16 cellular contexts compared by ENCODE assay signal in the genomic region with DNA sequence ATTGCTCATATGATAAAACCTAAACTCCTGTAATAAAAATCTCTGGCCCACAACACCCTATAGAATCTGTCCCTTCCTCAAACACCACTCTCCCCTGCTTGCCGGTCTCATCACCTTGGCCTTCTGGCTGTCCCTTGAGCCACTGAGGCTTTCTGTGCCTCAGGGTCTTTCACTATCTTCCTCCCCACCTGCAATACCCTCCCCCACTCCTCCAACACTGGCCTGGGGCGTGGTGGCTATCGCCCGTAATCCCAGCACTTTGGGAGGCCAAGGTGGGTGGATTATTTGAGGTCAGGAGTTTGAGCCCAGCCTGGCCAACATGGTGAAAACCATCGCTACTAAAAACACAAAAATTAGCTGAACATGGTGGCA. TPM values are rescaled to one million over a fixed set of nuclear protein-coding genes. Genes with fewer than 3 reads are reported as not detected.
DNase-seq lines count a peak whose midpoint lies in the region; ATAC-seq and TF ChIP-seq lines count a peak whose summit lies in the region.
"Had no signal": no experiment of that assay in that cellular context is flagged by ENCODE, and none has a peak within 500 bp of the region (broad histone marks: within the 10 kb centered on the region; RNA-seq: fewer than 3 reads in every experiment).

No MANE protein-coding gene starts in this region.

- H3K36me3 ChIP-seq in SK-N-SH (replicated peaks in 1 of 2; ENCODE audit: control insufficient read depth in 1 of 2, insufficient read depth in 2 of 2, low read length in 1 of 2) = no peaks in the 10 kb centered on the region
- H3K36me3 ChIP-seq: adrenal gland, suprapubic skin had no signal

- no peak overlapping the region for H3K27ac ChIP-seq in SK-N-SH (ENCODE audit: low read depth in 2 of 2, low read length in 1 of 2)

- H3K79me2 ChIP-seq in SK-N-SH (ENCODE audit: insufficient read depth) = peaks cover 12% of the 10 kb centered on the region

- H3F3A ChIP-seq in SK-N-SH (replicated peaks; ENCODE audit: insufficient read depth) = peaks cover 3% of the 10 kb centered on the region

- no peaks in the 10 kb centered on the region for H3K9me3 ChIP-seq in T-helper 17 cell (ENCODE audit: control insufficient read depth, low read length, poor library complexity, severe bottlenecking)
- no peaks in the 10 kb centered on the region for H3K9me3 ChIP-seq in SK-N-SH
- H3K9me3 ChIP-seq: adrenal gland, suprapubic skin had no signal

- no peak overlapping the region for H3K4me3 ChIP-seq in SK-N-SH (ENCODE audit: low read depth in 2 of 2, low read length in 1 of 2)
- H3K4me3 ChIP-seq: adrenal gland, suprapubic skin had no signal

- peaks cover 3 to 28% of the 10 kb centered on the region in 2 experiments; a peak in 2 of 4 replicates for H3K4me1 ChIP-seq in SK-N-SH (ENCODE audit: control insufficient read depth in 1 of 2, insufficient read depth in 2 of 2, low read depth in 1 of 2, low read length in 1 of 2)

- WGBS in SK-N-SH (ENCODE audit: low lambda C conversion rate) = 92% methylated on average over 5 of the region's 5 CpGs

- no peak overlapping the region for H3K4me2 ChIP-seq in SK-N-SH

- no peak for TF ChIP-seq RAD21 in SK-N-SH (IDR thresholded peaks at IDR 0.05; ENCODE audit: low read length)

- H3K36me3 Mint-ChIP-seq in activated CD8-positive, alpha-beta memory T cell treated with anti-CD3 and anti-CD28 coated beads, Interleukin-2, amount 10 ng/mL, durations not matched to agents 7 days and 5 days = peaks cover 4% of the 10 kb centered on the region
- peaks cover 3% of the 10 kb centered on the region for H3K36me3 Mint-ChIP-seq in T-helper 17 cell (ENCODE audit: low read depth)
- no peaks in the 10 kb centered on the region for H3K36me3 Mint-ChIP-seq in endothelial cell (ENCODE audit: low read depth, unreplicated experiment)
- H3K36me3 Mint-ChIP-seq in stimulated activated naive B cell treated with anti-CD40 and anti-IgM and Interleukin-4, amounts not matched to agents 10 μg/mL and 1 μg/mL and 100 μg/mL, for 72 hours = peaks cover 17 to 22% of the 10 kb centered on the region in 2 donors

- H2AFZ ChIP-seq in SK-N-SH (ENCODE audit: low read depth) = no peak overlapping the region

- peak overlapping the region; percentile 92 for H3K27ac Mint-ChIP-seq in activated CD8-positive, alpha-beta memory T cell treated with anti-CD3 and anti-CD28 coated beads, Interleukin-2, amount 10 ng/mL, durations not matched to agents 7 days and 5 days
- H3K27ac Mint-ChIP-seq in T-helper 17 cell = peak overlapping the region; percentile 100
- peak overlapping the region; percentile 39 for H3K27ac Mint-ChIP-seq in endothelial cell (ENCODE audit: unreplicated experiment)
- peak overlapping the region; percentile 97 for H3K27ac Mint-ChIP-seq in stimulated activated naive B cell treated with anti-CD40 and anti-IgM and Interleukin-4, amounts not matched to agents 10 μg/mL and 1 μg/mL and 100 μg/mL, for 72 hours

- no peaks in the 10 kb centered on the region for H3K27me3 Mint-ChIP-seq in activated CD8-positive, alpha-beta memory T cell treated with anti-CD3 and anti-CD28 coated beads, Interleukin-2, amount 10 ng/mL, durations not matched to agents 7 days and 5 days
- no peaks in the 10 kb centered on the region for H3K27me3 Mint-ChIP-seq in T-helper 17 cell
- H3K27me3 Mint-ChIP-seq in endothelial cell (ENCODE audit: unreplicated experiment) = peaks cover 12% of the 10 kb centered on the region
- no peaks in the 10 kb centered on the region for H3K27me3 Mint-ChIP-seq in stimulated activated naive B cell treated with anti-CD40 and anti-IgM and Interleukin-4, amounts not matched to agents 10 μg/mL and 1 μg/mL and 100 μg/mL, for 72 hours

- H3K9me3 Mint-ChIP-seq in activated CD8-positive, alpha-beta memory T cell treated with anti-CD3 and anti-CD28 coated beads, Interleukin-2, amount 10 ng/mL, durations not matched to agents 7 days and 5 days (ENCODE audit: low read depth) = no peaks in the 10 kb centered on the region
- H3K9me3 Mint-ChIP-seq in endothelial cell (ENCODE audit: unreplicated experiment) = no peaks in the 10 kb centered on the region
- H3K9me3 Mint-ChIP-seq in stimulated activated naive B cell treated with anti-CD40 and anti-IgM and Interleukin-4, amounts not matched to agents 10 μg/mL and 1 μg/mL and 100 μg/mL, for 72 hours = no peaks in the 10 kb centered on the region

- no peak overlapping the region for H3K9ac ChIP-seq in SK-N-SH

- POLR2A ChIA-PET in SK-N-SH (lab: Yijun Ruan, JAX) = interaction anchor here (1.0 kb wide), 1 partner anchor 119 kb away, joined by 5 read pairs; no protein-coding TSS in a partner anchor

- no peak for TF ChIP-seq EP300 in SK-N-SH (IDR thresholded peaks at IDR 0.05; ENCODE audit: borderline replicate concordance in 1 of 2, low read depth in 1 of 2, low read length in 1 of 2)

- TF ChIP-seq CTCF in endothelial cell (IDR thresholded peaks at IDR 0.05; ENCODE audit: unreplicated experiment) (no peak), SK-N-SH (IDR thresholded peaks at IDR 0.05) (no peak)

- CTCF ChIA-PET in activated CD8-positive, alpha-beta memory T cell treated with anti-CD3 and anti-CD28 coated beads, Interleukin-2, amount 10 ng/mL, durations not matched to agents 7 days and 5 days (lab: Charles Lee) = interaction anchor here (1.5 to 25.9 kb wide), 6 partner anchors 1 to 345 kb away, joined by 3 to 1355 read pairs (median 13); a partner anchor contains a TSS
- CTCF ChIA-PET in SK-N-SH (lab: Yijun Ruan, JAX) = interaction anchor here (1.1 to 24.3 kb wide), 13 partner anchors 8 to 173 kb away, joined by 3 to 1109 read pairs (median 6); a partner anchor contains a TSS

- no peak for ATAC-seq in activated CD8-positive, alpha-beta memory T cell treated with anti-CD3 and anti-CD28 coated beads, Interleukin-2, amount 10 ng/mL, durations not matched to agents 7 days and 5 days
- ATAC-seq in T-helper 17 cell = no peak
- no peak for ATAC-seq in stimulated activated naive B cell treated with anti-CD40 and anti-IgM and Interleukin-4, amounts not matched to agents 10 μg/mL and 1 μg/mL and 100 μg/mL, for 72 hours (replicated peaks)
- ATAC-seq: HCT116 had no signal

- no peaks in the 10 kb centered on the region for H3K27me3 ChIP-seq in SK-N-SH (ENCODE audit: insufficient read depth)
- H3K27me3 ChIP-seq: adrenal gland, suprapubic skin had no signal

- no peak for DNase-seq in activated CD8-positive, alpha-beta memory T cell treated with anti-CD3 and anti-CD28 coated beads, Interleukin-2, amount 10 ng/mL, durations not matched to agents 7 days and 5 days
- no peak for DNase-seq in activated CD8-positive, alpha-beta memory T cell treated with anti-CD3 and anti-CD28 coated beads, Interleukin-2, amount 50 U/mL, for 48 hours
- DNase-seq in T-helper 17 cell (no peak), endothelial cell (ENCODE audit: low spot score) (no peak), NCI-H748 (lab: John Stamatoyannopoulos, UW; ENCODE audit: unreplicated experiment) (no peak), SK-N-SH (no peak), NK-92 (lab: John Stamatoyannopoulos, UW; ENCODE audit: unreplicated experiment) (no peak)
- no peak for DNase-seq in stimulated activated naive B cell treated with anti-CD40 and anti-IgM and Interleukin-4, amounts not matched to agents 10 μg/mL and 1 μg/mL and 100 μg/mL, for 72 hours
- DNase-seq: activated CD4-positive, alpha-beta T cell treated with anti-CD3 and anti-CD28 coated beads for 48 hours; adrenal gland; NCI-H2171 treated with DMSO at 0.1 percent for 48 hours; occipital lobe had no signal

- H3K9me2 ChIP-seq in SK-N-SH = no peaks in the 10 kb centered on the region

- H3K4me3 Mint-ChIP-seq in activated CD8-positive, alpha-beta memory T cell treated with anti-CD3 and anti-CD28 coated beads, Interleukin-2, amount 10 ng/mL, durations not matched to agents 7 days and 5 days = no peak overlapping the region
- H3K4me3 Mint-ChIP-seq in T-helper 17 cell = peak overlapping the region; percentile 86
- H3K4me3 Mint-ChIP-seq in endothelial cell (ENCODE audit: unreplicated experiment) = peak overlapping the region; percentile 80
- peak overlapping the region; percentile 73 to 78 for H3K4me3 Mint-ChIP-seq in stimulated activated naive B cell treated with anti-CD40 and anti-IgM and Interleukin-4, amounts not matched to agents 10 μg/mL and 1 μg/mL and 100 μg/mL, for 72 hours

- peaks cover 61% of the 10 kb centered on the region for H3K4me1 Mint-ChIP-seq in activated CD8-positive, alpha-beta memory T cell treated with anti-CD3 and anti-CD28 coated beads, Interleukin-2, amount 10 ng/mL, durations not matched to agents 7 days and 5 days
- H3K4me1 Mint-ChIP-seq in T-helper 17 cell = peaks cover 67% of the 10 kb centered on the region
- H3K4me1 Mint-ChIP-seq in endothelial cell (ENCODE audit: unreplicated experiment) = peaks cover 62% of the 10 kb centered on the region
- H3K4me1 Mint-ChIP-seq in stimulated activated naive B cell treated with anti-CD40 and anti-IgM and Interleukin-4, amounts not matched to agents 10 μg/mL and 1 μg/mL and 100 μg/mL, for 72 hours = peaks cover 71 to 90% of the 10 kb centered on the region in 2 donors

- H4K20me1 ChIP-seq in SK-N-SH (ENCODE audit: insufficient read depth) = peaks cover 9% of the 10 kb centered on the region

RNA-seq across cellular contexts. Expression of a gene that starts 3.3 kb away (rescaled TPM):
- 100 to 1,000 TPM; 349 to 369 TPM for total RNA-seq in activated CD8-positive, alpha-beta memory T cell treated with anti-CD3 and anti-CD28 coated beads, Interleukin-2, amount 10 ng/mL, durations not matched to agents 7 days and 5 days
- total RNA-seq in T-helper 17 cell (100 to 1,000 TPM; 188 to 208 TPM), endothelial cell (ENCODE audit: unreplicated experiment) (100 TPM)
- polyA plus RNA-seq in SK-N-SH (2012; rRNA removed) = 34.7 and 53.1 TPM in 2 replicates
- polyA plus RNA-seq in SK-N-SH (2012; cell fraction: cytosol; rRNA removed) = 25.5 and 43.5 TPM in 2 replicates
- polyA plus RNA-seq in SK-N-SH (2012; cell fraction: nucleus; rRNA removed) = 94.6 and 111 TPM in 2 replicates

RNA-seq across cellular contexts. Expression of a gene that starts 29.9 kb away (rescaled TPM):
- total RNA-seq in activated CD8-positive, alpha-beta memory T cell treated with anti-CD3 and anti-CD28 coated beads, Interleukin-2, amount 10 ng/mL, durations not matched to agents 7 days and 5 days = not detected
- total RNA-seq in T-helper 17 cell (not detected), endothelial cell (ENCODE audit: unreplicated experiment) (not detected)
- not detected in 2 replicates for polyA plus RNA-seq in SK-N-SH (2012; rRNA removed)
- polyA plus RNA-seq in SK-N-SH (2012; cell fraction: cytosol; rRNA removed) = not detected in 2 replicates
- not detected in 2 replicates for polyA plus RNA-seq in SK-N-SH (2012; cell fraction: nucleus; rRNA removed)
- total RNA-seq: adrenal gland, HT-29, lower leg skin, occipital lobe, suprapubic skin had no signal
- polyA plus RNA-seq: adrenal gland had no signal

RNA-seq across cellular contexts. Expression of a gene that starts 34.0 kb away (rescaled TPM):
- not detected for total RNA-seq in activated CD8-positive, alpha-beta memory T cell treated with anti-CD3 and anti-CD28 coated beads, Interleukin-2, amount 10 ng/mL, durations not matched to agents 7 days and 5 days
- under 1 TPM; 0.82 to 0.91 TPM for total RNA-seq in T-helper 17 cell
- total RNA-seq in endothelial cell (ENCODE audit: unreplicated experiment) = not detected
- 0.02 TPM in 1 of 2 replicates, not detected in the other for polyA plus RNA-seq in SK-N-SH (2012; rRNA removed)
- polyA plus RNA-seq in SK-N-SH (2012; cell fraction: cytosol; rRNA removed) = not detected in 2 replicates
- 0.04 and 0.08 TPM in 2 replicates for polyA plus RNA-seq in SK-N-SH (2012; cell fraction: nucleus; rRNA removed)
- total RNA-seq: HT-29, occipital lobe had no signal

RNA-seq across cellular contexts. Expression of a gene that starts 47.8 kb away (rescaled TPM):
- total RNA-seq in activated CD8-positive, alpha-beta memory T cell treated with anti-CD3 and anti-CD28 coated beads, Interleukin-2, amount 10 ng/mL, durations not matched to agents 7 days and 5 days = under 1 TPM in 1 of 2 experiments, not detected in 1; 0.35 TPM
- total RNA-seq in T-helper 17 cell = under 1 TPM in 1 of 2 donors, not detected in 1; 0.20 TPM
- not detected for total RNA-seq in endothelial cell (ENCODE audit: unreplicated experiment)
- not detected in 2 replicates for polyA plus RNA-seq in SK-N-SH (2012; rRNA removed)
- not detected in 2 replicates for polyA plus RNA-seq in SK-N-SH (2012; cell fraction: cytosol; rRNA removed)
- 0.08 and 0.23 TPM in 2 replicates for polyA plus RNA-seq in SK-N-SH (2012; cell fraction: nucleus; rRNA removed)

RNA-seq across cellular contexts. Expression of a gene that starts 53.3 kb away (rescaled TPM):
- total RNA-seq in activated CD8-positive, alpha-beta memory T cell treated with anti-CD3 and anti-CD28 coated beads, Interleukin-2, amount 10 ng/mL, durations not matched to agents 7 days and 5 days = 1 to 10 TPM; 1.2 to 2.8 TPM
- total RNA-seq in T-helper 17 cell (under 1 TPM in 1 of 2 donors, not detected in 1; 0.13 TPM), endothelial cell (ENCODE audit: unreplicated experiment) (7.0 TPM)
- polyA plus RNA-seq in SK-N-SH (2012; rRNA removed) = 0.07 and 0.15 TPM in 2 replicates
- 0.08 and 0.14 TPM in 2 replicates for polyA plus RNA-seq in SK-N-SH (2012; cell fraction: cytosol; rRNA removed)
- 0.16 and 0.23 TPM in 2 replicates for polyA plus RNA-seq in SK-N-SH (2012; cell fraction: nucleus; rRNA removed)

Comparison
In these comparisons a context has a peak if more than half of its experiments do, and no peak if none do; other contexts are left out.
1. H3K27ac Mint-ChIP-seq: peak in every context shown above with its lines; median percentile 100 in T-helper 17 cell; 97 in stimulated activated naive B cell treated with anti-CD40 and anti-IgM and Interleukin-4, amounts not matched to agents 10 μg/mL and 1 μg/mL and 100 μg/mL, for 72 hours; 92 in activated CD8-positive, alpha-beta memory T cell treated with anti-CD3 and anti-CD28 coated beads, Interleukin-2, amount 10 ng/mL, durations not matched to agents 7 days and 5 days; 39 in endothelial cell.